Comparison of ENCODE assay signal across 1 cellular context in genomic region chr1:52141513-52142219, GRCh38.
TF ChIP-seq lines count a peak whose summit lies in the region.

ZFYVE9 (plus strand) TSS chr1:52142089; CDS start chr1:52233207, 91,118 bp downstream.

TF ChIP-seq in GM12878, 131 proteins besides CTCF, POLR2A, EP300 and RAD21 (continued from another document and continues in another):
- no peak for TF ChIP-seq BRCA1 (IDR thresholded peaks at IDR 0.05; ENCODE audit: low read depth, low read length)
- TF ChIP-seq NFXL1 (IDR thresholded peaks at IDR 0.05; ENCODE audit: borderline replicate concordance): no peak
- 0 out of 2 replicates have a peak, but pooled peaks have one; percentile 75 for TF ChIP-seq DPF2 (IDR thresholded peaks at IDR 0.05)
- no peak for TF ChIP-seq ZSCAN29 (IDR thresholded peaks at IDR 0.05)
- TF ChIP-seq EZH2 (IDR thresholded peaks at IDR 0.05; ENCODE audit: borderline replicate concordance, control insufficient read depth, low read depth, low read length): no peak
- TF ChIP-seq MTA3 (IDR thresholded peaks at IDR 0.05; ENCODE audit: borderline replicate concordance, low read length): no peak
- TF ChIP-seq HDGF (IDR thresholded peaks at IDR 0.05): no peak
- TF ChIP-seq IRF4 (IDR thresholded peaks at IDR 0.05; ENCODE audit: low read depth, low read length): no peak
- no peak for TF ChIP-seq HDAC6 (IDR thresholded peaks at IDR 0.05; ENCODE audit: unreplicated experiment)
- no peak for TF ChIP-seq ZNF384 (IDR thresholded peaks at IDR 0.05; ENCODE audit: borderline replicate concordance, low read depth, low read length)
- TF ChIP-seq ZNF592 (IDR thresholded peaks at IDR 0.05): 0 out of 2 replicates have a peak, but pooled peaks have one; percentile 47
- peak; percentile 33; the same call in 1 of the 2 replicates for TF ChIP-seq ZNF687 (IDR thresholded peaks at IDR 0.05)
- TF ChIP-seq STAT1 (conservative IDR thresholded peaks at IDR 0.05): no peak
- no peak for TF ChIP-seq HDAC2 (IDR thresholded peaks at IDR 0.05)
- no peak for TF ChIP-seq MAX (IDR thresholded peaks at IDR 0.05; ENCODE audit: low read depth, low read length)
- TF ChIP-seq SUZ12 (IDR thresholded peaks at IDR 0.05; ENCODE audit: unreplicated experiment): no peak
- TF ChIP-seq MYB (IDR thresholded peaks at IDR 0.05; ENCODE audit: borderline replicate concordance, low read depth, low read length): no peak
- TF ChIP-seq SIN3A (IDR thresholded peaks at IDR 0.05; ENCODE audit: low read depth, low read length): no peak
- TF ChIP-seq CUX1 (IDR thresholded peaks at IDR 0.05; ENCODE audit: insufficient replicate concordance, low read depth, low read length): no peak
- TF ChIP-seq NFIC (IDR thresholded peaks at IDR 0.05; ENCODE audit: low read depth, low read length): no peak
- no peak for TF ChIP-seq YBX1 (IDR thresholded peaks at IDR 0.05)
- no peak; the same call in 1 of the 2 replicates for TF ChIP-seq EED (IDR thresholded peaks at IDR 0.05; ENCODE audit: low read depth)
- no peak for TF ChIP-seq TAF1 (IDR thresholded peaks at IDR 0.05; ENCODE audit: borderline replicate concordance, low read depth, low read length)
- TF ChIP-seq NR2C2 (IDR thresholded peaks at IDR 0.05; ENCODE audit: borderline replicate concordance, control insufficient read depth, insufficient read length, low read depth): no peak
- no peak for TF ChIP-seq SREBF2 (IDR thresholded peaks at IDR 0.05; ENCODE audit: low read length)
- TF ChIP-seq SMAD1 (IDR thresholded peaks at IDR 0.05; ENCODE audit: low read depth, partially characterized antibody): no peak
- no peak for TF ChIP-seq MTA2 (IDR thresholded peaks at IDR 0.05; ENCODE audit: low read depth)
- no peak for TF ChIP-seq MXI1 (IDR thresholded peaks at IDR 0.05; ENCODE audit: low read depth, low read length)
- TF ChIP-seq NKRF (conservative IDR thresholded peaks at IDR 0.05): 0 out of 2 replicates have a peak, but pooled peaks have one; percentile 48
- no peak for TF ChIP-seq POLR2AphosphoS5 (IDR thresholded peaks at IDR 0.05; ENCODE audit: low read length)
- no peak for TF ChIP-seq ZNF622 (IDR thresholded peaks at IDR 0.05)
- no peak for TF ChIP-seq USF1 (IDR thresholded peaks at IDR 0.05; ENCODE audit: borderline replicate concordance, extremely low read length, insufficient read depth, low read depth, low read length)
- TF ChIP-seq CHD4 (IDR thresholded peaks at IDR 0.05): no peak
- TF ChIP-seq ZNF274 (IDR thresholded peaks at IDR 0.05; ENCODE audit: insufficient read depth, insufficient read length): no peak
- no peak for TF ChIP-seq POU2F2 (IDR thresholded peaks at IDR 0.05; ENCODE audit: borderline replicate concordance, low read depth, low read length)
- TF ChIP-seq ZBTB4 (CRISPR knock-in tag; IDR thresholded peaks at IDR 0.05): no peak
- peak; percentile 87 for TF ChIP-seq LARP7 (IDR thresholded peaks at IDR 0.05)
- TF ChIP-seq RCOR1 (conservative IDR thresholded peaks at IDR 0.05; ENCODE audit: low read depth, low read length): no peak
